In the genomic region with DNA sequence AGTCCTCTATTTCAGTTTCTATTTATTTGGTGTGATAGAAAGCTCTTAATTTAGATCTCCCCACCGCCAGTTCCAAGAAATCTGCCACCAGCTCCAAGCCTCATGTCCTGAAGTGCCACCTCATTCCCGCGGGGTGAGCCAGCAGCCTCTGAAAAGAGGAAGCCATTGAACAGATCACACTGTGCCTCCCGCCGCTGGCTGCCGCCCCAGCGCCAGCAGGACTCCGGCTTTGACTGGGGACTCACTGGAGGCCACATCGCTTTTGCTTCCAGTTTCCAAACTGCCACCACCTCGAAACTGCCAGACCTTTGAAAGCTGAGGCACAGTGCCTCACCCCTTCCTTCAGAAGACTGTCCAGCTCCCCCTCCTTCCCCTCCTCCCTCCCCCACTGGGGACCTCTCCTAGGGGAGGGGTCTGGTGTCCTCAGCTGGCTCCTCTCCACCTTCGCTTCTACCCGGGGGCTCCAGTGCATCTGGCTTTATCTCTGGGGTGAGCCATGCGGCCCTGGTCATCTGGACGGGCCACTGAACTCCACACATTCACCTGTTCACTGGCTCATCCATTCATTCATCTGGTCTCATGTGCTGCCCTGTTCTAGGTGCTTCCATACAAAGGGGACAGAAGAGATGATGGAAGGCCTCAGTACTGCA, we compare ENCODE assay signal across 8 cellular contexts. TPM values are rescaled to one million over a fixed set of nuclear protein-coding genes. Genes with fewer than 3 reads are reported as not detected.
DNase-seq lines count a peak whose midpoint lies in the region; ATAC-seq and TF ChIP-seq lines count a peak whose summit lies in the region.

No MANE protein-coding gene starts in this region.

- CTCF ChIA-PET in SK-N-SH (lab: Yijun Ruan, JAX) = interaction anchor here (1.4 kb wide), 1 partner anchor 34 kb away, joined by 3 read pairs; no protein-coding TSS in a partner anchor

- no peak for TF ChIP-seq EP300 in SK-N-SH (IDR thresholded peaks at IDR 0.05; ENCODE audit: borderline replicate concordance in 1 of 2, low read depth in 1 of 2, low read length in 1 of 2)

- peaks cover 6 to 9% of the 10 kb centered on the region in 2 experiments for H3K36me3 ChIP-seq in SK-N-SH (replicated peaks in 1 of 2; ENCODE audit: control insufficient read depth in 1 of 2, insufficient read depth in 2 of 2, low read length in 1 of 2)
- peaks cover 8% of the 10 kb centered on the region for H3K36me3 ChIP-seq in osteoblast (ENCODE audit: insufficient read depth, low read length)

- no peaks in the 10 kb centered on the region for H3K79me2 ChIP-seq in SK-N-SH (ENCODE audit: insufficient read depth)
- H3K79me2 ChIP-seq in osteoblast (ENCODE audit: insufficient read depth, low read length) = no peaks in the 10 kb centered on the region

- no peak overlapping the region for H3K9ac ChIP-seq in SK-N-SH

- peak; percentile 66 for DNase-seq in AG20443 (ENCODE audit: low spot score)
- DNase-seq in SK-N-SH = peak; percentile 56
- DNase-seq in erythroblast (lab: John Stamatoyannopoulos, UW) = peak; percentile 22 to 24
- peak; percentile 73 for DNase-seq in osteoblast (ENCODE audit: insufficient read length, low spot score, missing footprints)
- no peak for DNase-seq in NCI-H1417 (lab: John Stamatoyannopoulos, UW)
- no peak for DNase-seq in NCI-H1930 (lab: John Stamatoyannopoulos, UW)

- TF ChIP-seq RAD21 in SK-N-SH (IDR thresholded peaks at IDR 0.05; ENCODE audit: low read length) = no peak

- H3K9me3 ChIP-seq in SK-N-SH (no peaks in the 10 kb centered on the region), osteoblast (ENCODE audit: low read depth, low read length) (no peaks in the 10 kb centered on the region)

- H3K4me1 ChIP-seq in SK-N-SH (ENCODE audit: control insufficient read depth in 1 of 2, insufficient read depth in 2 of 2, low read depth in 1 of 2, low read length in 1 of 2) = peaks cover 0 to 20% of the 10 kb centered on the region in 2 experiments; a peak in 1 of 4 replicates
- H3K4me1 ChIP-seq in osteoblast (ENCODE audit: insufficient read depth, low read length) = peaks cover 13% of the 10 kb centered on the region

- no peak for TF ChIP-seq POLR2A in erythroblast (IDR thresholded peaks at IDR 0.05; ENCODE audit: low read length)

- H4K20me1 ChIP-seq in SK-N-SH (ENCODE audit: insufficient read depth) (no peaks in the 10 kb centered on the region), osteoblast (ENCODE audit: insufficient read depth, low read length) (peaks cover 2% of the 10 kb centered on the region)

- H3F3A ChIP-seq in SK-N-SH (replicated peaks; ENCODE audit: insufficient read depth) = no peaks in the 10 kb centered on the region

- H3K27ac ChIP-seq in SK-N-SH (ENCODE audit: low read depth in 2 of 2, low read length in 1 of 2) = peak overlapping the region in 1 of 2 experiments; percentile 53; a peak in 2 of 4 replicates
- no peak overlapping the region for H3K27ac ChIP-seq in osteoblast (ENCODE audit: low read depth, low read length)

- 82% methylated on average over 14 of the region's 14 CpGs for WGBS in SK-N-SH (ENCODE audit: low lambda C conversion rate)

- H3K4me2 ChIP-seq in SK-N-SH (no peak overlapping the region), osteoblast (ENCODE audit: insufficient read depth, low read length) (peak overlapping the region; percentile 76)

- no peak overlapping the region for H2AFZ ChIP-seq in SK-N-SH (ENCODE audit: low read depth)
- no peak overlapping the region for H2AFZ ChIP-seq in osteoblast (ENCODE audit: low read length)

- ATAC-seq in GM18861 (IDR thresholded peaks at IDR 0.05; ENCODE audit: unreplicated experiment) (peak; percentile 43), HG03025 (IDR thresholded peaks at IDR 0.05; ENCODE audit: low FRiP score, unreplicated experiment) (peak; percentile 66)

- no peaks in the 10 kb centered on the region for H3K9me2 ChIP-seq in SK-N-SH

- H3K27me3 ChIP-seq in SK-N-SH (ENCODE audit: insufficient read depth) (no peaks in the 10 kb centered on the region), osteoblast (ENCODE audit: insufficient read depth, low read length) (no peaks in the 10 kb centered on the region)

- TF ChIP-seq CTCF in SK-N-SH (IDR thresholded peaks at IDR 0.05) (no peak), osteoblast (IDR thresholded peaks at IDR 0.05; ENCODE audit: extremely low read depth, low read depth, low read length) (no peak)

- POLR2A ChIA-PET in SK-N-SH (lab: Yijun Ruan, JAX) = no interaction called here

- H3K4me3 ChIP-seq in SK-N-SH (ENCODE audit: low read depth in 2 of 2, low read length in 1 of 2) (no peak overlapping the region), osteoblast (ENCODE audit: insufficient read depth, low read length) (peak overlapping the region; percentile 52)

TF ChIP-seq in SK-N-SH, 30 proteins besides CTCF, POLR2A, EP300 and RAD21:
- TF ChIP-seq YY1 (IDR thresholded peaks at IDR 0.05; ENCODE audit: low read depth) (no peak), TEAD4 (IDR thresholded peaks at IDR 0.05; ENCODE audit: borderline replicate concordance, insufficient read depth) (no peak), GATA2 (CRISPR knock-in tag; IDR thresholded peaks at IDR 0.05) (no peak)

RNA-seq across cellular contexts. Expression of gene VPS26C, which starts 59.0 kb away (rescaled TPM):
- polyA plus RNA-seq in SK-N-SH (2012; rRNA removed) = 34.8 and 42.2 TPM in 2 replicates
- polyA plus RNA-seq in SK-N-SH (2012; cell fraction: cytosol; rRNA removed) = 31.4 and 37.4 TPM in 2 replicates
- 32.8 and 44.7 TPM in 2 replicates for polyA plus RNA-seq in SK-N-SH (2012; cell fraction: nucleus; rRNA removed)
- 91.6 and 91.9 TPM in 2 replicates for total RNA-seq in osteoblast

Comparison
In these comparisons a context has a peak if more than half of its experiments do, and no peak if none do; other contexts are left out.
1. DNase-seq: peak in AG20443 (single experiment), SK-N-SH (single experiment), erythroblast (2 of 2) and osteoblast (single experiment); none in NCI-H1417 (0 of 3) and NCI-H1930 (0 of 2).